ENCODE assay signal across 23 cellular contexts in genomic region chr2:129751409-129751808, GRCh38.
DNase-seq lines count a peak whose midpoint lies in the region; ATAC-seq, FAIRE-seq and TF ChIP-seq lines count a peak whose summit lies in the region.
"Had no signal": no experiment of that assay in that cellular context is flagged by ENCODE, and none has a peak within 500 bp of the region (broad histone marks: within the 10 kb centered on the region; RNA-seq: fewer than 3 reads in every experiment).

No MANE protein-coding gene starts in this region.

- TF ChIP-seq POLR2A in HepG2 (IDR thresholded peaks at IDR 0.05; ENCODE audit: insufficient read depth in 1 of 2, low read depth in 2 of 2, low read length in 2 of 2) (no peak), right lobe of liver (IDR thresholded peaks at IDR 0.05) (no peak)

- H3K9ac ChIP-seq in HepG2 (ENCODE audit: insufficient read depth, low read depth, low read length) (no peak overlapping the region), OCI-LY3 (ENCODE audit: low read length) (no peak overlapping the region)

- 0% methylated on average over 1 of the region's 1 CpG for WGBS in HepG2 (ENCODE audit: low lambda C conversion rate)
- WGBS in right lobe of liver (ENCODE audit: insufficient coverage, low coverage, low lambda C conversion rate, missing lambda C conversion rate), result 38% methylated on average over 1 of the region's 1 CpG

- H3K4me3 ChIP-seq in HepG2 (replicated peaks in 1 of 3; ENCODE audit: insufficient read depth in 1 of 3, low read depth in 2 of 3, low read length in 3 of 3) (no peak overlapping the region), right lobe of liver (no peak overlapping the region), OCI-LY3 (ENCODE audit: low read length) (no peak overlapping the region)
- H3K4me3 ChIP-seq: Peyer's patch, SJCRH30 had no signal

- DNase-seq in HepG2 (ENCODE audit: low spot score) (no peak), right lobe of liver (no peak), COR-L47 (lab: John Stamatoyannopoulos, UW) (no peak), NCI-H2196 treated with DMSO at 0.1 percent for 48 hours (lab: John Stamatoyannopoulos, UW; ENCODE audit: unreplicated experiment) (no peak)
- DNase-seq in stimulated activated naive CD8-positive, alpha-beta T cell treated with anti-CD3 and anti-CD28 coated beads, Interleukin-15, Interleukin-2, amounts not matched to agents 100 U/mL and 50 U/mL, for 24 hours, result no peak
- DNase-seq: 8988T, DMS79, Kasumi-1, NCI-H1092 treated with DMSO at 0.1 percent for 48 hours, NCI-H1436 treated with DMSO at 0.1 percent for 48 hours, NCI-H1930, NCI-H226, NCI-H510A treated with DMSO at 0.1 percent for 48 hours, NCI-H774, Peyer's patch, SJCRH30, T-cell had no signal

- H3K79me2 ChIP-seq in HepG2 (ENCODE audit: insufficient read depth, low read length) (no peaks in the 10 kb centered on the region), OCI-LY3 (ENCODE audit: low read length) (no peaks in the 10 kb centered on the region)

- H3K27ac ChIP-seq in HepG2 (ENCODE audit: extremely low read length, insufficient read depth, low read length) (no peak overlapping the region), right lobe of liver (no peak overlapping the region), OCI-LY3 (ENCODE audit: low read length) (peak overlapping the region; percentile 36; the same call in 1 of the 2 replicates)
- H3K27ac ChIP-seq: C4-2B, Peyer's patch, SJCRH30 had no signal

- no peak for TF ChIP-seq CTCF in HepG2 (CRISPR knock-in tag; IDR thresholded peaks at IDR 0.05)
- no peak for TF ChIP-seq CTCF in right lobe of liver (IDR thresholded peaks at IDR 0.05)
- no peak for TF ChIP-seq CTCF in OCI-LY3 (IDR thresholded peaks at IDR 0.05; ENCODE audit: low read depth, low read length)

- H3K9me3 ChIP-seq in HepG2 (ENCODE audit: low read length), result no peaks in the 10 kb centered on the region
- H3K9me3 ChIP-seq in right lobe of liver, result no peaks in the 10 kb centered on the region
- 0 out of 2 replicates have a peak, but pooled peaks cover 2% of the 10 kb centered on the region for H3K9me3 ChIP-seq in OCI-LY3 (ENCODE audit: insufficient read depth, low read length)
- H3K9me3 ChIP-seq: Peyer's patch, SJCRH30 had no signal

- BruUV-seq in HepG2 (replicated peaks; lab: Mats Ljungman, UMichigan), result no TSS peak

- H3K27me3 ChIP-seq in HepG2 (ENCODE audit: control insufficient read depth in 1 of 2, insufficient read depth in 2 of 2, low read length in 2 of 2), result peaks cover 1 to 36% of the 10 kb centered on the region in 2 experiments; a peak in 3 of 5 replicates
- no peaks in the 10 kb centered on the region for H3K27me3 ChIP-seq in right lobe of liver
- H3K27me3 ChIP-seq in OCI-LY3 (ENCODE audit: low read depth, low read length), result peaks cover 2% of the 10 kb centered on the region; the same call in 1 of the 2 replicates
- H3K27me3 ChIP-seq: Peyer's patch, SJCRH30 had no signal

- H3K4me1 ChIP-seq in HepG2 (ENCODE audit: insufficient read depth, low read length) (no peaks in the 10 kb centered on the region), right lobe of liver (no peaks in the 10 kb centered on the region), OCI-LY3 (ENCODE audit: low read length) (peaks cover 27% of the 10 kb centered on the region)
- H3K4me1 ChIP-seq: Peyer's patch, SJCRH30 had no signal

- TF ChIP-seq EP300 in HepG2 (IDR thresholded peaks at IDR 0.05; ENCODE audit: low read depth in 2 of 2, low read length in 2 of 2), result no peak
- no peak for TF ChIP-seq EP300 in HepG2 (CRISPR knock-in tag; IDR thresholded peaks at IDR 0.05; ENCODE audit: borderline replicate concordance)

- CTCF ChIA-PET in HepG2 (lab: Yijun Ruan, JAX; ENCODE audit: low intra/inter-chr PET ratio, low total read pairs), result no interaction called here

- in situ Hi-C loops in HepG2 (cut with HindIII; ENCODE audit: extremely low pct_ligation_motif_present, low pct_unique_long_range_greater_than_20kb), result no loop called here

- no peak for ATAC-seq in HepG2
- no peak for ATAC-seq in right lobe of liver
- ATAC-seq in HG02973 (IDR thresholded peaks at IDR 0.05; ENCODE audit: unreplicated experiment), result peak; percentile 74
- ATAC-seq in stimulated activated naive CD8-positive, alpha-beta T cell treated with anti-CD3 and anti-CD28 coated beads, Interleukin-15, Interleukin-2, amounts not matched to agents 100 U/mL and 50 U/mL, for 24 hours, result no peak
- no peak for ATAC-seq in GM21360 (IDR thresholded peaks at IDR 0.05; ENCODE audit: unreplicated experiment)
- ATAC-seq: HCT116, T-cell had no signal

- H2AFZ ChIP-seq in HepG2 (ENCODE audit: low read length) (no peak overlapping the region), OCI-LY3 (ENCODE audit: low read depth, low read length) (no peak overlapping the region)

- FAIRE-seq in HepG2 (lab: Jason Lieb, UNC), result peak; percentile 4
- FAIRE-seq: H1 had no signal

- intact Hi-C loops in HepG2 (cut with micrococcal nuclease; ENCODE audit: unreplicated experiment) (no loop called here), right lobe of liver (cut with DNase I) (no loop called here)

- no peaks in the 10 kb centered on the region for H4K20me1 ChIP-seq in HepG2 (ENCODE audit: insufficient read depth, low read length)
- no peaks in the 10 kb centered on the region for H4K20me1 ChIP-seq in OCI-LY3 (ENCODE audit: insufficient read depth, low read length)

- no peak overlapping the region for H3K4me2 ChIP-seq in HepG2 (ENCODE audit: low read depth, low read length)
- H3K4me2 ChIP-seq in OCI-LY3 (ENCODE audit: low read length), result peak overlapping the region; percentile 52

- POLR2A ChIA-PET in HepG2 (lab: Yijun Ruan, JAX), result no interaction called here

- H3K36me3 ChIP-seq in HepG2 (replicated peaks in 1 of 2; ENCODE audit: control insufficient read depth in 1 of 2, insufficient read depth in 2 of 2, low read length in 2 of 2) (no peaks in the 10 kb centered on the region), right lobe of liver (no peaks in the 10 kb centered on the region), OCI-LY3 (replicated peaks; ENCODE audit: low read depth, low read length) (no peaks in the 10 kb centered on the region)
- H3K36me3 ChIP-seq: Peyer's patch, SJCRH30 had no signal

- no peak for TF ChIP-seq RAD21 in HepG2 (CRISPR knock-in tag; IDR thresholded peaks at IDR 0.05)

TF ChIP-seq in HepG2, 621 proteins besides CTCF, POLR2A, EP300 and RAD21 (continues in another document):
- TF ChIP-seq SYNCRIP (IDR thresholded peaks at IDR 0.05; ENCODE audit: insufficient read depth, low read depth, low read length) (no peak), FOXP1 (IDR thresholded peaks at IDR 0.05) (no peak), FOXP1 (CRISPR knock-in tag; IDR thresholded peaks at IDR 0.05) (no peak), ETS1 (CRISPR knock-in tag; IDR thresholded peaks at IDR 0.05) (no peak), REPIN1 (CRISPR knock-in tag; IDR thresholded peaks at IDR 0.05; ENCODE audit: borderline replicate concordance, low read depth) (no peak), NCOA1 (CRISPR knock-in tag; IDR thresholded peaks at IDR 0.05) (no peak), MYPOP (CRISPR knock-in tag; IDR thresholded peaks at IDR 0.05) (no peak)
